Comparison of ENCODE assay signal across 9 cellular contexts in genomic region chr20:48827880-48828733, GRCh38. TPM values are rescaled to one million over a fixed set of nuclear protein-coding genes. Genes with fewer than 3 reads are reported as not detected.
DNase-seq lines count a peak whose midpoint lies in the region; ATAC-seq and TF ChIP-seq lines count a peak whose summit lies in the region.
"Had no signal": no experiment of that assay in that cellular context is flagged by ENCODE, and none has a peak within 500 bp of the region (broad histone marks: within the 10 kb centered on the region; RNA-seq: fewer than 3 reads in every experiment).

Gene PREX1 (minus strand): TSS chr20:48827999. CDS start chr20:48827860, 139 bp downstream.

- H3K27ac Mint-ChIP-seq in CD8-positive, alpha-beta memory T cell, result peak within 1 kb of the TSS; percentile 86 to 100 (median 96)
- H3K27ac Mint-ChIP-seq in activated naive CD8-positive, alpha-beta T cell treated with anti-CD3 and anti-CD28 coated beads, Interleukin-2, amount 10 ng/mL, durations not matched to agents 7 days and 5 days, result peak within 1 kb of the TSS; percentile 92

- H3K4me1 Mint-ChIP-seq in CD8-positive, alpha-beta memory T cell, result peaks cover 5 to 34% (median 29%) of the 10 kb centered on the region in 3 donors
- peaks cover 25% of the 10 kb centered on the region for H3K4me1 Mint-ChIP-seq in activated naive CD8-positive, alpha-beta T cell treated with anti-CD3 and anti-CD28 coated beads, Interleukin-2, amount 10 ng/mL, durations not matched to agents 7 days and 5 days

- H3K27ac ChIP-seq in CD8-positive, alpha-beta memory T cell (ENCODE audit: low read depth, low read length), result peak within 1 kb of the TSS; percentile 78
- peak within 1 kb of the TSS; percentile 69 for H3K27ac ChIP-seq in HUES48 (ENCODE audit: low read depth, low read length)
- peak within 1 kb of the TSS; percentile 68 to 92 (median 80) for H3K27ac ChIP-seq in heart left ventricle
- peak within 1 kb of the TSS; percentile 73 to 84 (median 77) for H3K27ac ChIP-seq in transverse colon
- H3K27ac ChIP-seq: epithelial cell of prostate had no signal

- in situ Hi-C loops in transverse colon (cut with MboI; ENCODE audit: low pct_ligation_motif_present in 1 of 4, low pct_unique_long_range_greater_than_20kb in 1 of 4, low sequenced_read_pairs in 3 of 4), result no loop called here

- peak within 1 kb of the TSS; percentile 79 for H3K4me3 ChIP-seq in CD8-positive, alpha-beta memory T cell (ENCODE audit: low read length)
- H3K4me3 ChIP-seq in HUES48 (ENCODE audit: low read depth, low read length) (peak within 1 kb of the TSS; percentile 84), heart left ventricle (peak within 1 kb of the TSS; percentile 48 to 96 (median 76)), transverse colon (peak within 1 kb of the TSS; percentile 43 to 73 (median 52))

- TF ChIP-seq POLR2A in heart left ventricle (IDR thresholded peaks at IDR 0.05), result peak in 1 of 2 donors; percentile 59
- no peak for TF ChIP-seq POLR2A in transverse colon (IDR thresholded peaks at IDR 0.05)

- ATAC-seq in GM19455 (IDR thresholded peaks at IDR 0.05; ENCODE audit: unreplicated experiment) (peak; percentile 51), heart left ventricle (peak; percentile 21 to 83 (median 73))
- peak; percentile 75 for ATAC-seq in activated naive CD8-positive, alpha-beta T cell treated with anti-CD3 and anti-CD28 coated beads, Interleukin-2, amount 10 ng/mL, durations not matched to agents 7 days and 5 days (ENCODE audit: low read depth)

- no peaks in the 10 kb centered on the region for H3K36me3 ChIP-seq in CD8-positive, alpha-beta memory T cell (ENCODE audit: insufficient read depth, low read length)
- no peaks in the 10 kb centered on the region for H3K36me3 ChIP-seq in HUES48 (ENCODE audit: control insufficient read depth, insufficient read depth, low read length)
- no peaks in the 10 kb centered on the region for H3K36me3 ChIP-seq in heart left ventricle
- H3K36me3 ChIP-seq in transverse colon, result no peaks in the 10 kb centered on the region

- H3K36me3 Mint-ChIP-seq in CD8-positive, alpha-beta memory T cell, result peaks cover 0 to 23% (median 0%) of the 10 kb centered on the region in 3 donors
- peaks cover 20% of the 10 kb centered on the region for H3K36me3 Mint-ChIP-seq in activated naive CD8-positive, alpha-beta T cell treated with anti-CD3 and anti-CD28 coated beads, Interleukin-2, amount 10 ng/mL, durations not matched to agents 7 days and 5 days

- no peaks in the 10 kb centered on the region for H3K27me3 ChIP-seq in CD8-positive, alpha-beta memory T cell (ENCODE audit: insufficient read depth, low read length, poor library complexity, severe bottlenecking)
- peaks cover 64% of the 10 kb centered on the region for H3K27me3 ChIP-seq in HUES48 (ENCODE audit: control insufficient read depth, insufficient read depth, low read length)
- H3K27me3 ChIP-seq in heart left ventricle, result no peaks in the 10 kb centered on the region
- H3K27me3 ChIP-seq in transverse colon, result peaks cover 45% of the 10 kb centered on the region

- no peak for TF ChIP-seq EP300 in transverse colon (IDR thresholded peaks at IDR 0.05; ENCODE audit: low read depth)

- peak within 1 kb of the TSS; percentile 96 to 100 (median 99) for H3K4me3 Mint-ChIP-seq in CD8-positive, alpha-beta memory T cell
- peak within 1 kb of the TSS; percentile 96 for H3K4me3 Mint-ChIP-seq in activated naive CD8-positive, alpha-beta T cell treated with anti-CD3 and anti-CD28 coated beads, Interleukin-2, amount 10 ng/mL, durations not matched to agents 7 days and 5 days

- CTCF ChIA-PET in CD8-positive, alpha-beta memory T cell (lab: Charles Lee), result interaction anchor here (1.2 to 3.0 kb wide), 5 partner anchors 45 to 112 kb away, joined by 3 to 14 read pairs (median 4); no protein-coding TSS in a partner anchor

- no peaks in the 10 kb centered on the region for H3K27me3 Mint-ChIP-seq in CD8-positive, alpha-beta memory T cell
- H3K27me3 Mint-ChIP-seq in activated naive CD8-positive, alpha-beta T cell treated with anti-CD3 and anti-CD28 coated beads, Interleukin-2, amount 10 ng/mL, durations not matched to agents 7 days and 5 days, result no peaks in the 10 kb centered on the region

- peak in 5 of 12 donors; percentile 12 to 30 (median 22) for TF ChIP-seq CTCF in heart left ventricle (IDR thresholded peaks at IDR 0.05)
- no peak for TF ChIP-seq CTCF in transverse colon (IDR thresholded peaks at IDR 0.05)

- 1 to 3% (median 1%) methylated on average over 23 to 122 of the region's 122 CpGs for WGBS in heart left ventricle, 4 donors
- 0 to 2% methylated on average over 17 to 78 of the region's 122 CpGs for WGBS in transverse colon (ENCODE audit: low coverage in 1 of 2), 2 donors

- H3K4me1 ChIP-seq in CD8-positive, alpha-beta memory T cell (ENCODE audit: insufficient read depth, low read length), result peaks cover 21% of the 10 kb centered on the region
- peaks cover 9% of the 10 kb centered on the region; the same call in 1 of the 2 replicates for H3K4me1 ChIP-seq in HUES48 (ENCODE audit: control insufficient read depth, insufficient read depth, low read length)
- peaks cover 0 to 69% (median 22%) of the 10 kb centered on the region in 12 donors for H3K4me1 ChIP-seq in heart left ventricle
- H3K4me1 ChIP-seq in transverse colon, result peaks cover 0 to 47% (median 13%) of the 10 kb centered on the region in 4 donors

- intact Hi-C loops in heart left ventricle (cut with DNase I), result loop anchor here (2.0 to 10.0 kb wide), 10 partner anchors 66 to 173 kb away; no protein-coding TSS in a partner anchor
- intact Hi-C loops in posterior cingulate gyrus (cut with DNase I), result loop anchor here (2.0 to 10.0 kb wide), 4 partner anchors 53 to 171 kb away; no protein-coding TSS in a partner anchor
- intact Hi-C loops in transverse colon (cut with DNase I; ENCODE audit: low total_unique reads), result no loop called here

- H3K9me3 ChIP-seq in CD8-positive, alpha-beta memory T cell (ENCODE audit: low read length), result no peaks in the 10 kb centered on the region
- no peaks in the 10 kb centered on the region for H3K9me3 ChIP-seq in HUES48 (ENCODE audit: control insufficient read depth, insufficient read depth, low read length)
- no peaks in the 10 kb centered on the region for H3K9me3 ChIP-seq in heart left ventricle
- no peaks in the 10 kb centered on the region for H3K9me3 ChIP-seq in transverse colon

- no peaks in the 10 kb centered on the region for H3K9me3 Mint-ChIP-seq in CD8-positive, alpha-beta memory T cell
- no peaks in the 10 kb centered on the region for H3K9me3 Mint-ChIP-seq in activated naive CD8-positive, alpha-beta T cell treated with anti-CD3 and anti-CD28 coated beads, Interleukin-2, amount 10 ng/mL, durations not matched to agents 7 days and 5 days

- H3K9ac ChIP-seq in HUES48 (ENCODE audit: low read depth, low read length), result no peak within 1 kb of the TSS; the same call in 1 of the 2 replicates

- POLR2A ChIA-PET in CD8-positive, alpha-beta memory T cell (lab: Charles Lee), result interaction anchor here (0.7 to 2.3 kb wide), 7 partner anchors 10 to 121 kb away, joined by 3 to 10 read pairs (median 3); no protein-coding TSS in a partner anchor
- POLR2A ChIA-PET in activated naive CD8-positive, alpha-beta T cell treated with anti-CD3 and anti-CD28 coated beads, Interleukin-2, amount 10 ng/mL, durations not matched to agents 7 days and 5 days (lab: Charles Lee), result interaction anchor here (0.8 to 3.7 kb wide), 11 partner anchors 9 to 219 kb away, joined by 3 to 31 read pairs (median 6); no protein-coding TSS in a partner anchor

- peak; percentile 82 to 90 (median 87) for DNase-seq in CD8-positive, alpha-beta memory T cell
- DNase-seq in SW480 (ENCODE audit: low spot score), result peak; percentile 80
- DNase-seq in activated naive CD8-positive, alpha-beta T cell treated with anti-CD3 and anti-CD28 coated beads, Interleukin-2, amount 10 ng/mL, durations not matched to agents 7 days and 5 days, result peak; percentile 96
- DNase-seq in heart left ventricle, result peak; percentile 81 to 91 (median 86)
- DNase-seq in posterior cingulate gyrus, result peak; percentile 65 to 97 (median 77)
- peak; percentile 76 for DNase-seq in transverse colon

RNA-seq across cellular contexts. Expression of gene PREX1, which starts in this region (rescaled TPM):
- 10 to 100 TPM; 90.0 to 90.5 TPM for total RNA-seq in CD8-positive, alpha-beta memory T cell
- 89.5 TPM for polyA plus RNA-seq in CD8-positive, alpha-beta memory T cell
- 100 to 1,000 TPM; 142 to 147 TPM for total RNA-seq in activated naive CD8-positive, alpha-beta T cell treated with anti-CD3 and anti-CD28 coated beads, Interleukin-2, amount 10 ng/mL, durations not matched to agents 7 days and 5 days
- 10 to 100 TPM in 6 of 9 donors, 1 to 10 TPM in 3; 7.9 to 41.5 (median 13.8) TPM for total RNA-seq in heart left ventricle
- polyA plus RNA-seq in heart left ventricle, result 10 to 100 TPM in 1 of 2 donors, 1 to 10 TPM in 1; 7.2 to 11.2 TPM
- 10 to 100 TPM; 10.9 to 29.9 (median 16.6) TPM for total RNA-seq in transverse colon

Comparison
In these comparisons a context has a peak if more than half of its experiments do, and no peak if none do; other contexts are left out.
1. Peak in every context shown above with its lines: DNase-seq, ATAC-seq, H3K4me3 ChIP-seq and H3K27ac ChIP-seq.